ENCODE assay signal across 8 cellular contexts in genomic region chr1:37794372-37795339, GRCh38. TPM values are rescaled to one million over a fixed set of nuclear protein-coding genes. Genes with fewer than 3 reads are reported as not detected.
DNase-seq lines count a peak whose midpoint lies in the region; ATAC-seq lines count a peak whose summit lies in the region.

No MANE protein-coding gene starts in this region.

- peaks cover 5% of the 10 kb centered on the region for H3K4me1 ChIP-seq in urinary bladder (ENCODE audit: insufficient read depth)

- H3K27me3 Mint-ChIP-seq in activated CD4-positive, alpha-beta memory T cell treated with anti-CD3 and anti-CD28 coated beads, Interleukin-2, amount 10 ng/mL, durations not matched to agents 7 days and 5 days, result peaks cover 38% of the 10 kb centered on the region

- H3K36me3 ChIP-seq in urinary bladder (ENCODE audit: insufficient read depth), result no peaks in the 10 kb centered on the region

- H3K4me3 Mint-ChIP-seq in activated CD4-positive, alpha-beta memory T cell treated with anti-CD3 and anti-CD28 coated beads, Interleukin-2, amount 10 ng/mL, durations not matched to agents 7 days and 5 days, result peak overlapping the region; percentile 63

- 9% methylated on average over 59 of the region's 59 CpGs for WGBS in urinary bladder

- ATAC-seq in HG03108 (IDR thresholded peaks at IDR 0.05; ENCODE audit: unreplicated experiment) (peak; percentile 31), left colon (peak; percentile 19)

- POLR2A ChIA-PET in activated CD4-positive, alpha-beta memory T cell treated with anti-CD3 and anti-CD28 coated beads, Interleukin-2, amount 10 ng/mL, durations not matched to agents 7 days and 5 days (lab: Charles Lee), result interaction anchor here (1.0 to 2.3 kb wide), 2 partner anchors 11 to 13 kb away, joined by 3 to 10 read pairs; partner anchors contain the start of genes C1orf122 and YRDC

- peak overlapping the region; percentile 68 for H3K4me3 ChIP-seq in urinary bladder (ENCODE audit: low read depth, low read length)

- CTCF ChIA-PET in activated CD4-positive, alpha-beta memory T cell treated with anti-CD3 and anti-CD28 coated beads, Interleukin-2, amount 10 ng/mL, durations not matched to agents 7 days and 5 days (lab: Charles Lee), result no interaction called here

- DNase-seq in NCI-H1105 treated with DMSO at 0.1 percent for 48 hours (lab: John Stamatoyannopoulos, UW) (peak; percentile 6), NCI-H1105 (lab: John Stamatoyannopoulos, UW) (no peak), left colon (peak in 1 of 2 donors; percentile 24), OCI-M1 (lab: John Stamatoyannopoulos, UW) (no peak)
- DNase-seq in activated CD4-positive, alpha-beta memory T cell treated with anti-CD3 and anti-CD28 coated beads, Interleukin-2, amount 10 ng/mL, durations not matched to agents 7 days and 5 days, result no peak
- DNase-seq in stimulated activated CD4-positive, alpha-beta T cell treated with anti-CD3 and anti-CD28 coated beads, Interleukin-1b, Interleukin-23, amount 100 ng/mL, for 48 hours, result no peak

- intact Hi-C loops in left colon (cut with DNase I, micrococcal nuclease), result no loop called here

- H3K4me1 Mint-ChIP-seq in activated CD4-positive, alpha-beta memory T cell treated with anti-CD3 and anti-CD28 coated beads, Interleukin-2, amount 10 ng/mL, durations not matched to agents 7 days and 5 days, result peaks cover 13% of the 10 kb centered on the region

- peaks cover 6% of the 10 kb centered on the region for H3K36me3 Mint-ChIP-seq in activated CD4-positive, alpha-beta memory T cell treated with anti-CD3 and anti-CD28 coated beads, Interleukin-2, amount 10 ng/mL, durations not matched to agents 7 days and 5 days (ENCODE audit: low read depth)

- H3K9me3 Mint-ChIP-seq in activated CD4-positive, alpha-beta memory T cell treated with anti-CD3 and anti-CD28 coated beads, Interleukin-2, amount 10 ng/mL, durations not matched to agents 7 days and 5 days, result no peaks in the 10 kb centered on the region

- no peak overlapping the region for H3K27ac Mint-ChIP-seq in activated CD4-positive, alpha-beta memory T cell treated with anti-CD3 and anti-CD28 coated beads, Interleukin-2, amount 10 ng/mL, durations not matched to agents 7 days and 5 days

- no peak overlapping the region for H3K27ac ChIP-seq in urinary bladder (ENCODE audit: low read depth)

RNA-seq across cellular contexts. Expression of gene MANEAL, which starts 1.0 kb away (rescaled TPM):
- 1 to 10 TPM; 1.7 to 1.8 TPM for total RNA-seq in activated CD4-positive, alpha-beta memory T cell treated with anti-CD3 and anti-CD28 coated beads, Interleukin-2, amount 10 ng/mL, durations not matched to agents 7 days and 5 days
- total RNA-seq in left colon, result 1 to 10 TPM; 7.0 to 7.6 TPM
- 3.3 TPM for total RNA-seq in urinary bladder
- 3.1 TPM for polyA plus RNA-seq in urinary bladder

RNA-seq across cellular contexts. Expression of gene C1orf122, which starts 12.9 kb away (rescaled TPM):
- 10 to 100 TPM; 17.3 to 18.3 TPM for total RNA-seq in activated CD4-positive, alpha-beta memory T cell treated with anti-CD3 and anti-CD28 coated beads, Interleukin-2, amount 10 ng/mL, durations not matched to agents 7 days and 5 days
- total RNA-seq in left colon, result 10 to 100 TPM; 36.7 to 43.7 TPM
- total RNA-seq in urinary bladder, result 10.0 TPM
- 59.2 TPM for polyA plus RNA-seq in urinary bladder

RNA-seq across cellular contexts. Expression of gene YRDC, which starts 13.4 kb away (rescaled TPM):
- total RNA-seq in activated CD4-positive, alpha-beta memory T cell treated with anti-CD3 and anti-CD28 coated beads, Interleukin-2, amount 10 ng/mL, durations not matched to agents 7 days and 5 days, result 10 to 100 TPM; 16.4 to 16.8 TPM
- total RNA-seq in left colon (10 to 100 TPM; 12.3 to 15.1 TPM), urinary bladder (6.0 TPM)
- polyA plus RNA-seq in urinary bladder, result 15.0 TPM

RNA-seq across cellular contexts. Expression of gene EPHA10, which starts 29.7 kb away (rescaled TPM):
- not detected for total RNA-seq in activated CD4-positive, alpha-beta memory T cell treated with anti-CD3 and anti-CD28 coated beads, Interleukin-2, amount 10 ng/mL, durations not matched to agents 7 days and 5 days
- total RNA-seq in left colon (10 to 100 TPM; 49.2 to 62.5 TPM), urinary bladder (0.05 TPM)
- polyA plus RNA-seq in urinary bladder, result 0.15 TPM
